ENCODE assay signal across 5 cellular contexts in the genomic region with DNA sequence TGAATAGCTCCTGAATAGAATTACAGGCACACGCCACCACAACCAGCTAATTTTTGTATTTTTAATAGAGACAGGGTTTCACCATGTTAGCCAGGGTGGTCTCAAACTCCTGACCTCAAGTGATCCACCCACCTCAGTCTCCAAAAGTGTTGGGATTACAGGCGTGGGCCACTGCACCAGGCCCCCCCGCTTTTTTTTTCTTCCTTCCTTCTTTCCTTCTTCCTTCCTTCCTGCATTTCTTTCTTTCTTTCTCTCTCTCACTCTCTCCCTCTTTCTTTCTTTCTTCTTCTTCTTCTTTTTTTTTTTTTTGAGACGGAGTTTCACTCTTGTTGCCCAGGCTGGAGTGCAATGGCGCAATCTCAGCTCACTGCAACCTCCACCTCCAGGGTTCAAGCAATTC. TPM values are rescaled to one million over a fixed set of nuclear protein-coding genes. Genes with fewer than 3 reads are reported as not detected.
"Had no signal": no experiment of that assay in that cellular context is flagged by ENCODE, and none has a peak within 500 bp of the region (broad histone marks: within the 10 kb centered on the region; RNA-seq: fewer than 3 reads in every experiment).

No MANE protein-coding gene starts in this region.

RNA-seq across cellular contexts. Expression of a gene that starts 0.9 kb away (rescaled TPM):
- total RNA-seq: activated CD8-positive, alpha-beta memory T cell treated with anti-CD3 and anti-CD28 coated beads, Interleukin-2, amount 10 ng/mL, durations not matched to agents 7 days and 5 days; aorta; breast epithelium; PC-3; SJSA1 had no signal
- polyA plus RNA-seq: aorta had no signal

RNA-seq across cellular contexts. Expression of a gene that starts 5.2 kb away (rescaled TPM):
- total RNA-seq: PC-3, SJSA1 had no signal
- polyA plus RNA-seq: aorta had no signal

RNA-seq across cellular contexts. Expression of a gene that starts 8.1 kb away (rescaled TPM):
- total RNA-seq: PC-3 had no signal

RNA-seq across cellular contexts. Expression of a gene that starts 31.4 kb away (rescaled TPM):
- total RNA-seq: PC-3 had no signal
